ENCODE assay signal across 10 cellular contexts in the genomic region with DNA sequence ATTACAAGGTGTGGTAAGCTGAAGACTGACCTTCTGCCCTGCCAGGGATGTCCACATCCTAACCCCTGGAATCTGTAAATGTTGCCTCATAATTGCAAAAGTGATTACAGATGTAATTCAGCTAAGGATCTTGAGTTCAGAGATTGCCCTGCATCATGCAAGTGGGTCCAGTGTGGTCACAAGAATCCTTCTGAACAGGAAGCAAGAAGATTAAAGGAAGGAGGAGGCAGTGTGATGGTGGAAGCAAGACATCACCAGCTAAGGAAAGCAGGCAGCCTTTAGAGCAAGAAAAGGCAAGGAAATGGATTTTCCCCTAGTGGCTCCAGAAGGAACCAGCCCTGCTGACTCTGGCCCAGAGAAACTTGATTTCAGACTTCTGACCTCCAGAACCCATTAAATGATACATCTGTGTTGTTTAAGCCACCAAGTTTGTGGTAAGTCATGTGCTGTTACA.
DNase-seq lines count a peak whose midpoint lies in the region; ATAC-seq and TF ChIP-seq lines count a peak whose summit lies in the region.
"Had no signal": no experiment of that assay in that cellular context is flagged by ENCODE, and none has a peak within 500 bp of the region (broad histone marks: within the 10 kb centered on the region; RNA-seq: fewer than 3 reads in every experiment).

No MANE protein-coding gene starts in this region.

- no peaks in the 10 kb centered on the region for H3K9me3 ChIP-seq in osteoblast (ENCODE audit: low read depth, low read length)
- H3K9me3 ChIP-seq: body of pancreas had no signal

- TF ChIP-seq POLR2A in erythroblast (IDR thresholded peaks at IDR 0.05; ENCODE audit: low read length) = no peak

- no peak overlapping the region for H3K4me2 ChIP-seq in osteoblast (ENCODE audit: insufficient read depth, low read length)

- H3K4me3 ChIP-seq in osteoblast (ENCODE audit: insufficient read depth, low read length) = no peak overlapping the region
- H3K4me3 ChIP-seq: body of pancreas had no signal

- no peak overlapping the region for H2AFZ ChIP-seq in osteoblast (ENCODE audit: low read length)

- H3K36me3 ChIP-seq in osteoblast (ENCODE audit: insufficient read depth, low read length) = no peaks in the 10 kb centered on the region

- DNase-seq in ELF-1 (ENCODE audit: low read depth, low spot score) (peak; percentile 24), NCI-H226 (peak; percentile 44), erythroblast (lab: John Stamatoyannopoulos, UW) (peak; percentile 21 to 47), osteoblast (ENCODE audit: insufficient read length, low spot score, missing footprints) (no peak), LoVo (ENCODE audit: low spot score) (no peak)
- DNase-seq: body of pancreas, midbrain had no signal

- H3K4me1 ChIP-seq in osteoblast (ENCODE audit: insufficient read depth, low read length) = peaks cover 21% of the 10 kb centered on the region

- peak; percentile 48 for TF ChIP-seq CTCF in osteoblast (IDR thresholded peaks at IDR 0.05; ENCODE audit: extremely low read depth, low read depth, low read length)

- peaks cover 13% of the 10 kb centered on the region for H3K79me2 ChIP-seq in osteoblast (ENCODE audit: insufficient read depth, low read length)

- ATAC-seq in GM21423 (IDR thresholded peaks at IDR 0.05; ENCODE audit: unreplicated experiment) (no peak), GM19463 (IDR thresholded peaks at IDR 0.05; ENCODE audit: unreplicated experiment) (no peak), GM19324 (IDR thresholded peaks at IDR 0.05; ENCODE audit: low FRiP score, unreplicated experiment) (no peak)
- ATAC-seq: body of pancreas had no signal

- no peak overlapping the region for H3K27ac ChIP-seq in osteoblast (ENCODE audit: low read depth, low read length)
- H3K27ac ChIP-seq: body of pancreas had no signal

- no peaks in the 10 kb centered on the region for H4K20me1 ChIP-seq in osteoblast (ENCODE audit: insufficient read depth, low read length)

- no peaks in the 10 kb centered on the region for H3K27me3 ChIP-seq in osteoblast (ENCODE audit: insufficient read depth, low read length)
- H3K27me3 ChIP-seq: body of pancreas had no signal

Comparison
In these comparisons a context has a peak if more than half of its experiments do, and no peak if none do; other contexts are left out.
1. DNase-seq: peak in ELF-1 (single experiment), NCI-H226 (single experiment) and erythroblast (2 of 2); none in osteoblast (single experiment) and LoVo (single experiment).